7 cellular contexts compared by ENCODE assay signal in genomic region chr22:32389685-32390084, GRCh38. TPM values are rescaled to one million over a fixed set of nuclear protein-coding genes. Genes with fewer than 3 reads are reported as not detected.
DNase-seq lines count a peak whose midpoint lies in the region; ATAC-seq and TF ChIP-seq lines count a peak whose summit lies in the region.

No MANE protein-coding gene starts in this region.

- H3K27me3 Mint-ChIP-seq in HFFc6 (ENCODE audit: insufficient read depth) (peaks cover under 1% of the 10 kb centered on the region; the same call in 1 of the 2 replicates), memory B cell (no peaks in the 10 kb centered on the region)
- H3K27me3 Mint-ChIP-seq in activated naive CD4-positive, alpha-beta T cell treated with anti-CD3 and anti-CD28 coated beads, Interleukin-2, amount 50 U/mL, for 24 hours = no peaks in the 10 kb centered on the region

- peak; percentile 76 for TF ChIP-seq CTCF in HFFc6 (IDR thresholded peaks at IDR 0.05)

- no peak for ATAC-seq in memory B cell (ENCODE audit: low read depth)

- no peaks in the 10 kb centered on the region for H3K4me1 Mint-ChIP-seq in HFFc6 (ENCODE audit: low read depth)
- no peaks in the 10 kb centered on the region for H3K4me1 Mint-ChIP-seq in activated naive CD4-positive, alpha-beta T cell treated with anti-CD3 and anti-CD28 coated beads, Interleukin-2, amount 50 U/mL, for 24 hours
- no peaks in the 10 kb centered on the region for H3K4me1 Mint-ChIP-seq in memory B cell

- no peak overlapping the region for H3K4me3 Mint-ChIP-seq in HFFc6
- no peak overlapping the region for H3K4me3 Mint-ChIP-seq in activated naive CD4-positive, alpha-beta T cell treated with anti-CD3 and anti-CD28 coated beads, Interleukin-2, amount 50 U/mL, for 24 hours
- H3K4me3 Mint-ChIP-seq in memory B cell = no peak overlapping the region

- H3K27ac Mint-ChIP-seq in HFFc6 (no peak overlapping the region), memory B cell (peak overlapping the region; percentile 42)
- peak overlapping the region; percentile 77 for H3K27ac Mint-ChIP-seq in activated naive CD4-positive, alpha-beta T cell treated with anti-CD3 and anti-CD28 coated beads, Interleukin-2, amount 50 U/mL, for 24 hours

- peak; percentile 54 for DNase-seq in D341Med (ENCODE audit: low spot score)
- DNase-seq in HFFc6 = peak; percentile 26
- DNase-seq in memory B cell (ENCODE audit: low spot score in 2 of 2) = no peak
- no peak for DNase-seq in activated CD8-positive, alpha-beta memory T cell treated with anti-CD3 and anti-CD28 coated beads for 24 hours
- DNase-seq in AG08395 (ENCODE audit: low spot score) = no peak
- no peak for DNase-seq in NCI-H2029 treated with DMSO at 0.1 percent for 48 hours (lab: John Stamatoyannopoulos, UW)

- H3K9me3 Mint-ChIP-seq in HFFc6 = no peaks in the 10 kb centered on the region
- H3K9me3 Mint-ChIP-seq in activated naive CD4-positive, alpha-beta T cell treated with anti-CD3 and anti-CD28 coated beads, Interleukin-2, amount 50 U/mL, for 24 hours = no peaks in the 10 kb centered on the region
- no peaks in the 10 kb centered on the region for H3K9me3 Mint-ChIP-seq in memory B cell

- H3K36me3 Mint-ChIP-seq in HFFc6 (ENCODE audit: low read depth) = peaks cover 16% of the 10 kb centered on the region
- H3K36me3 Mint-ChIP-seq in activated naive CD4-positive, alpha-beta T cell treated with anti-CD3 and anti-CD28 coated beads, Interleukin-2, amount 50 U/mL, for 24 hours = peaks cover 16% of the 10 kb centered on the region
- peaks cover 40% of the 10 kb centered on the region for H3K36me3 Mint-ChIP-seq in memory B cell

RNA-seq across cellular contexts. Expression of gene RTCB, which starts 22.4 kb away (rescaled TPM):
- total RNA-seq in HFFc6 (2021; fragmentation: NEBNext Ultra II Directional; extraction: Animal tissue kit (Norgen Biotek cat#: 25700)) = 10 to 100 TPM; 89.9 to 95.6 (median 92.4) TPM

RNA-seq across cellular contexts. Expression of gene RFPL3, which starts 32.0 kb away (rescaled TPM):
- not detected for total RNA-seq in HFFc6 (2021; fragmentation: NEBNext Ultra II Directional; extraction: Animal tissue kit (Norgen Biotek cat#: 25700))

Comparison
In these comparisons a context has a peak if more than half of its experiments do, and no peak if none do; other contexts are left out.
1. DNase-seq: peak in D341Med (single experiment) and HFFc6 (single experiment); none in memory B cell (0 of 2), activated CD8-positive, alpha-beta memory T cell treated with anti-CD3 and anti-CD28 coated beads for 24 hours (single experiment), AG08395 (single experiment) and NCI-H2029 treated with DMSO at 0.1 percent for 48 hours (single experiment).